Comparison of ENCODE assay signal across 8 cellular contexts in the genomic region with DNA sequence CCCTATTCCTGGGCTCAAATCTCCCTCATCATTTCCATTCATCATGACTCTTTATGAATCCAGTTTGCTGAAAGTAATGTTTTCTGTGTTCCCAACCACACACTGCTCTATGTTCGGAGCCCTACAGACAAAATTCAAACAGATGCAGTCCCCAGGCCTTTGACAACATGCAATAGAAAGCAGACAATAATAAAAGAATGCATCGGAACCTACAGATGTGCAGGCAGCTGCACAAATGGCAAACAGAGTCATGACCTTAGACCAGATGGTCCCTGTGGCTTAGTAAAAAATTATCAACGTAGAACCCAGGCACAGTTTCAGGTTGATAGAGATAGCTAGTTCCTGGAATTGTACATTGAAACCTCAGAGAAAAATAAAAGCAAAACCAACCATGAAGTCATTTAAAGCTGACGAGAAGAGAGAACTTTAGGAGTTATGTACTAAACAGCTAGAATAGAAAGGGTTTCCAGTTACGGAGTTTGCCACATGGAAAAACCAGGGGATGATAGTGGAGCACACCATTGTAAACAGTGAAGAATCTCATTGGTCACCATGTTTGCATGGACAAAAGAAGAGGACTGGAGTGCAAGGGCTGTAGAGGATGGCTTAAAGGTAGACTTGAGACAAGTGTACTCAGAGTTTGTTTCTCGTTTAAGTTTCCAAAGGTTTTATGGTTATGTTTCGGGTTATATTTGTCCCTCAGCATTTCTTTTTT. TPM values are rescaled to one million over a fixed set of nuclear protein-coding genes. Genes with fewer than 3 reads are reported as not detected.
A peak's percentile ranks its signal among the peaks of the same experiment; 100 is the strongest.
DNase-seq lines count a peak whose midpoint lies in the region; ATAC-seq and TF ChIP-seq lines count a peak whose summit lies in the region.
"Had no signal": no experiment of that assay in that cellular context is flagged by ENCODE, and none has a peak within 500 bp of the region (broad histone marks: within the 10 kb centered on the region; RNA-seq: fewer than 3 reads in every experiment).

No MANE protein-coding gene starts in this region.

- H3K27me3 ChIP-seq in effector memory CD4-positive, alpha-beta T cell (replicated peaks; ENCODE audit: control insufficient read depth, insufficient read depth, low read length, poor library complexity, severe bottlenecking) = no peaks in the 10 kb centered on the region
- H3K27me3 ChIP-seq: esophagus muscularis mucosa had no signal

- peaks cover 39% of the 10 kb centered on the region for H3K4me1 ChIP-seq in effector memory CD4-positive, alpha-beta T cell (ENCODE audit: control insufficient read depth, insufficient read depth, low read length, poor library complexity, severe bottlenecking)

- H3K36me3 Mint-ChIP-seq in mesothelial cell of epicardium = no peaks in the 10 kb centered on the region

- H3K27me3 Mint-ChIP-seq in mesothelial cell of epicardium (ENCODE audit: low read depth) = no peaks in the 10 kb centered on the region

- H3K4me3 ChIP-seq in effector memory CD4-positive, alpha-beta T cell (ENCODE audit: insufficient read depth, low read depth, low read length, poor library complexity, severe bottlenecking) = peak overlapping the region; percentile 36
- H3K4me3 ChIP-seq: esophagus muscularis mucosa had no signal

- H3K4me3 Mint-ChIP-seq in mesothelial cell of epicardium = no peak overlapping the region

- H3K4me1 Mint-ChIP-seq in mesothelial cell of epicardium = no peaks in the 10 kb centered on the region

- peak; percentile 77 for ATAC-seq in GM19023 (IDR thresholded peaks at IDR 0.05; ENCODE audit: unreplicated experiment)
- ATAC-seq in GM21737 (IDR thresholded peaks at IDR 0.05; ENCODE audit: unreplicated experiment) = peak; percentile 75
- peak; percentile 82 for ATAC-seq in HG03558 (IDR thresholded peaks at IDR 0.05; ENCODE audit: extremely low read depth, unreplicated experiment)

- no peak overlapping the region for H3K27ac Mint-ChIP-seq in mesothelial cell of epicardium

- H3K36me3 ChIP-seq in effector memory CD4-positive, alpha-beta T cell (ENCODE audit: control insufficient read depth, insufficient read depth, low read length) = no peaks in the 10 kb centered on the region
- H3K36me3 ChIP-seq: esophagus muscularis mucosa had no signal

- H3K27ac ChIP-seq in effector memory CD4-positive, alpha-beta T cell (ENCODE audit: insufficient read depth, low read length, poor library complexity, severe bottlenecking) = peak overlapping the region; percentile 54
- H3K27ac ChIP-seq: esophagus muscularis mucosa had no signal

- no peak for TF ChIP-seq CTCF in mesothelial cell of epicardium (IDR thresholded peaks at IDR 0.05; ENCODE audit: unreplicated experiment)

- H3K9me3 ChIP-seq in effector memory CD4-positive, alpha-beta T cell (ENCODE audit: control insufficient read depth, low read length) = no peaks in the 10 kb centered on the region
- H3K9me3 ChIP-seq: esophagus muscularis mucosa had no signal

- DNase-seq in effector memory CD4-positive, alpha-beta T cell = no peak
- no peak for DNase-seq in mesothelial cell of epicardium (ENCODE audit: low spot score in 2 of 2, unreplicated experiment in 2 of 2)
- no peak for DNase-seq in NCI-H187 treated with DMSO at 0.1 percent for 48 hours (lab: John Stamatoyannopoulos, UW)
- no peak for DNase-seq in DMS153 (lab: John Stamatoyannopoulos, UW)

- no peaks in the 10 kb centered on the region for H3K9me3 Mint-ChIP-seq in mesothelial cell of epicardium

RNA-seq across cellular contexts. Expression of gene ACVR1, which starts 23.2 kb away (rescaled TPM):
- total RNA-seq in mesothelial cell of epicardium = 24.7 to 27.5 TPM (median 27.0 TPM) in 3 replicates
